1 cellular context compared by ENCODE assay signal in genomic region chr15:72315706-72316370, GRCh38.
TF ChIP-seq lines count a peak whose summit lies in the region.

No MANE protein-coding gene starts in this region.

TF ChIP-seq in K562, 482 proteins besides CTCF, POLR2A, EP300 and RAD21:
- peak; percentile 17; the same call in 1 of the 2 replicates for TF ChIP-seq VEZF1 (CRISPR knock-in tag; IDR thresholded peaks at IDR 0.05)
- TF ChIP-seq CHD2 (IDR thresholded peaks at IDR 0.05; ENCODE audit: low read depth, low read length): no peak
